Comparison of ENCODE assay signal across 1 cellular context in the genomic region with DNA sequence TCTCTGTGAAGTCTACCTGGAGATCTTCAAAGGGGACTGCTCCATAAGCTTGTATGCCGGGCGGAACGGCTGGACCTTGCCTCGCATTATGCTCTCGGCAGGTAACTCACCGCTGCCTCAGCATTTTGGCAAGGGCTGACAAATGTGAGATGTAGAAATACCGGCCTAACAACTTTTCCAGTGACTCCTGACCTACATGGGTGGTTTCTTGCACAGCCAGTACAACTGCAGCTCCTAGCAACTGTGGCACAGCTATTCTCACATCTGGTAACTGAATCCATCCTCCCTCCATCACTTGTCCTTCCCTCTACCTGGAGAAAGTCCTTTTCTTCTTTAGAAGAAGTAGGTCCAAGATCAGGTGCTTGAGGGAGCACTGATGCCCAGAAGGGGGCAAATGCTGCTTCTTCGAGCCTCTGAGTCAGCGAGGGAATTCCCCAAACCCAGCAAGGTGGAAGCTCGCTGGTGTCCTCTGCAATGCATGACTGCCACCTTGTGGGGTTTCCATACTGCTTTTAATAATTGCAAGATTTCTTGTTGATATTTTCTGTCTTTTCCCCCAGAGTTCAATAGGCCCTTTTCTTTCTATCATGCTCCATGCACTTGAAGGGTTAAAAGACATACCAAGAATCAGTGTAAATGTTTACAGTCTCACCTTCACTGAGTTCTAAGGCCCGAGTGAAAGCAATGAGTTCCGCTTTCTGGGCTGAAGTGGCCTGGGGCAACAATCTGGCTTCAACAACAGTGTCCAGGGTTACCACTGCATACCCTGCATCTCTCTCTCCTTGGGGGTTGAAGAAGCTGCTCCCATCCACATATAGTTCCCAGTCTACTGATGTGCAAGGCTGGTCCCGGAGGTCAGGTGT.
TF ChIP-seq lines count a peak whose summit lies in the region.

No MANE protein-coding gene starts in this region.

TF ChIP-seq in GM23338, 12 proteins besides CTCF, POLR2A, EP300 and RAD21:
- TF ChIP-seq, protein P1, sequence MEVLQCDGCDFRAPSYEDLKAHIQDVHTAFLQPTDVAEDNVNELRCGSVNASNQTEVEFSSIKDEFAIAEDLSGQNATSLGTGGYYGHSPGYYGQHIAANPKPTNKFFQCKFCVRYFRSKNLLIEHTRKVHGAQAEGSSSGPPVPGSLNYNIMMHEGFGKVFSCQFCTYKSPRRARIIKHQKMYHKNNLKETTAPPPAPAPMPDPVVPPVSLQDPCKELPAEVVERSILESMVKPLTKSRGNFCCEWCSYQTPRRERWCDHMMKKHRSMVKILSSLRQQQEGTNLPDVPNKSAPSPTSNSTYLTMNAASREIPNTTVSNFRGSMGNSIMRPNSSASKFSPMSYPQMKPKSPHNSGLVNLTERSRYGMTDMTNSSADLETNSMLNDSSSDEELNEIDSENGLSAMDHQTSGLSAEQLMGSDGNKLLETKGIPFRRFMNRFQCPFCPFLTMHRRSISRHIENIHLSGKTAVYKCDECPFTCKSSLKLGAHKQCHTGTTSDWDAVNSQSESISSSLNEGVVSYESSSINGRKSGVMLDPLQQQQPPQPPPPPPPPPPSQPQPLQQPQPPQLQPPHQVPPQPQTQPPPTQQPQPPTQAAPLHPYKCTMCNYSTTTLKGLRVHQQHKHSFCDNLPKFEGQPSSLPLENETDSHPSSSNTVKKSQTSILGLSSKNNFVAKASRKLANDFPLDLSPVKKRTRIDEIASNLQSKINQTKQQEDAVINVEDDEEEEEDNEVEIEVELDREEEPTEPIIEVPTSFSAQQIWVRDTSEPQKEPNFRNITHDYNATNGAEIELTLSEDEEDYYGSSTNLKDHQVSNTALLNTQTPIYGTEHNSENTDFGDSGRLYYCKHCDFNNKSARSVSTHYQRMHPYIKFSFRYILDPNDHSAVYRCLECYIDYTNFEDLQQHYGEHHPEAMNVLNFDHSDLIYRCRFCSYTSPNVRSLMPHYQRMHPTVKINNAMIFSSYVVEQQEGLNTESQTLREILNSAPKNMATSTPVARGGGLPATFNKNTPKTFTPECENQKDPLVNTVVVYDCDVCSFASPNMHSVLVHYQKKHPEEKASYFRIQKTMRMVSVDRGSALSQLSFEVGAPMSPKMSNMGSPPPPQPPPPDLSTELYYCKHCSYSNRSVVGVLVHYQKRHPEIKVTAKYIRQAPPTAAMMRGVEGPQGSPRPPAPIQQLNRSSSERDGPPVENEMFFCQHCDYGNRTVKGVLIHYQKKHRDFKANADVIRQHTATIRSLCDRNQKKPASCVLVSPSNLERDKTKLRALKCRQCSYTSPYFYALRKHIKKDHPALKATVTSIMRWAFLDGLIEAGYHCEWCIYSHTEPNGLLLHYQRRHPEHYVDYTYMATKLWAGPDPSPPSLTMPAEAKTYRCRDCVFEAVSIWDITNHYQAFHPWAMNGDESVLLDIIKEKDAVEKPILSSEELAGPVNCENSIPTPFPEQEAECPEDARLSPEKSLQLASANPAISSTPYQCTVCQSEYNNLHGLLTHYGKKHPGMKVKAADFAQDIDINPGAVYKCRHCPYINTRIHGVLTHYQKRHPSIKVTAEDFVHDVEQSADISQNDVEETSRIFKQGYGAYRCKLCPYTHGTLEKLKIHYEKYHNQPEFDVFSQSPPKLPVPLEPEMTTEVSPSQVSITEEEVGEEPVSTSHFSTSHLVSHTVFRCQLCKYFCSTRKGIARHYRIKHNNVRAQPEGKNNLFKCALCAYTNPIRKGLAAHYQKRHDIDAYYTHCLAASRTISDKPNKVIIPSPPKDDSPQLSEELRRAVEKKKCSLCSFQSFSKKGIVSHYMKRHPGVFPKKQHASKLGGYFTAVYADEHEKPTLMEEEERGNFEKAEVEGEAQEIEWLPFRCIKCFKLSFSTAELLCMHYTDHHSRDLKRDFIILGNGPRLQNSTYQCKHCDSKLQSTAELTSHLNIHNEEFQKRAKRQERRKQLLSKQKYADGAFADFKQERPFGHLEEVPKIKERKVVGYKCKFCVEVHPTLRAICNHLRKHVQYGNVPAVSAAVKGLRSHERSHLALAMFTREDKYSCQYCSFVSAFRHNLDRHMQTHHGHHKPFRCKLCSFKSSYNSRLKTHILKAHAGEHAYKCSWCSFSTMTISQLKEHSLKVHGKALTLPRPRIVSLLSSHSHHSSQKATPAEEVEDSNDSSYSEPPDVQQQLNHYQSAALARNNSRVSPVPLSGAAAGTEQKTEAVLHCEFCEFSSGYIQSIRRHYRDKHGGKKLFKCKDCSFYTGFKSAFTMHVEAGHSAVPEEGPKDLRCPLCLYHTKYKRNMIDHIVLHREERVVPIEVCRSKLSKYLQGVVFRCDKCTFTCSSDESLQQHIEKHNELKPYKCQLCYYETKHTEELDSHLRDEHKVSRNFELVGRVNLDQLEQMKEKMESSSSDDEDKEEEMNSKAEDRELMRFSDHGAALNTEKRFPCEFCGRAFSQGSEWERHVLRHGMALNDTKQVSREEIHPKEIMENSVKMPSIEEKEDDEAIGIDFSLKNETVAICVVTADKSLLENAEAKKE (CRISPR knock-in tag; IDR thresholded peaks at IDR 0.05) = peak; percentile 83
